In the genomic region with DNA sequence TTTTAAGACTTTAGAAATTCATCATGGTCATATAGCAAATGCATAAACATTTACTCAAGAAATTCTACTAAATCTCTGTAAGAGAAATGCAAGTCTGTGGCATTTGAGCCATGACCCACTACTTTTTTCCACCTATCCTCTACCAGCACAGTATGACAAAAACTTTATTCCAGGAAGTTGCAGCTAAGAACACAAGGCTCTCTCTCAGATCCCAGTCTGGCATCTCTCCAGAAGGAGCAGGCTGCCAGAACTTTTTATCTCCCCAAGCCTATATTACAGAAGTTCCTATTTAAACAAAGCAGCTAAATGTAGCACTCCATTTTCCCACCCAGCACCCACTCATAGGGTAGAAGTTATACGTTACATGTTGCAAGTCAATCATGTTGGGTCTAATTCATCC, we compare ENCODE assay signal across 1 cellular context.
TF ChIP-seq lines count a peak whose summit lies in the region.

No MANE protein-coding gene starts in this region.

TF ChIP-seq in IMR-90, 13 proteins besides CTCF, POLR2A, EP300 and RAD21 (continued from another document):
- TF ChIP-seq, protein P1, sequence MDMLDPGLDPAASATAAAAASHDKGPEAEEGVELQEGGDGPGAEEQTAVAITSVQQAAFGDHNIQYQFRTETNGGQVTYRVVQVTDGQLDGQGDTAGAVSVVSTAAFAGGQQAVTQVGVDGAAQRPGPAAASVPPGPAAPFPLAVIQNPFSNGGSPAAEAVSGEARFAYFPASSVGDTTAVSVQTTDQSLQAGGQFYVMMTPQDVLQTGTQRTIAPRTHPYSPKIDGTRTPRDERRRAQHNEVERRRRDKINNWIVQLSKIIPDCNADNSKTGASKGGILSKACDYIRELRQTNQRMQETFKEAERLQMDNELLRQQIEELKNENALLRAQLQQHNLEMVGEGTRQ (IDR thresholded peaks at IDR 0.05; ENCODE audit: low read depth, low read length), result no peak
